Comparison of ENCODE assay signal across 1 cellular context in genomic region chr19:7629347-7630054, GRCh38.
TF ChIP-seq lines count a peak whose summit lies in the region.

Gene PET100, plus strand, starts transcription at chr19:7629793. Its CDS starts 41 bp downstream, at chr19:7629834.
Gene XAB2, minus strand, starts transcription at chr19:7629545. Its CDS starts 18 bp downstream, at chr19:7629527.

TF ChIP-seq in K562, 482 proteins besides CTCF, POLR2A, EP300 and RAD21 (continued from another document and continues in another):
- peak; percentile 62 for TF ChIP-seq ARID4B (CRISPR knock-in tag; IDR thresholded peaks at IDR 0.05)
- TF ChIP-seq ZNF740 (CRISPR knock-in tag; IDR thresholded peaks at IDR 0.05) = no peak
- TF ChIP-seq ZNF740 (tag; IDR thresholded peaks at IDR 0.05) = peak in 1 of 2 experiments; percentile 67; a peak in 1 of 4 replicates
- peak; percentile 59 for TF ChIP-seq POLR2AphosphoS5 (IDR thresholded peaks at IDR 0.05; ENCODE audit: control insufficient read depth, insufficient read depth, low read depth, low read length)
- TF ChIP-seq CXXC5 (CRISPR knock-in tag; IDR thresholded peaks at IDR 0.05) = peak; percentile 100
- TF ChIP-seq MEF2D (tag; conservative IDR thresholded peaks at IDR 0.05; ENCODE audit: low read depth) = no peak
- peak; percentile 2 to 25; a peak in 2 of 4 replicates for TF ChIP-seq MAZ (CRISPR knock-in tag; conservative IDR thresholded peaks at IDR 0.05 in 1 of 2, IDR thresholded peaks at IDR 0.05 in 1 of 2)
- peak; percentile 98 for TF ChIP-seq SIN3B (IDR thresholded peaks at IDR 0.05; ENCODE audit: low read depth)
- TF ChIP-seq ZNF764 (CRISPR knock-in tag; IDR thresholded peaks at IDR 0.05; ENCODE audit: low read depth) = no peak
- no peak for TF ChIP-seq PREB (CRISPR knock-in tag; IDR thresholded peaks at IDR 0.05)
- TF ChIP-seq CTBP1 (IDR thresholded peaks at IDR 0.05; ENCODE audit: borderline replicate concordance) = peak; percentile 27; the same call in 1 of the 2 replicates
- peak; percentile 71 to 78 for TF ChIP-seq NRF1 (conservative IDR thresholded peaks at IDR 0.05 in 1 of 2, IDR thresholded peaks at IDR 0.05 in 1 of 2)
- peak; percentile 97 for TF ChIP-seq FOS (IDR thresholded peaks at IDR 0.05; ENCODE audit: extremely low read depth, insufficient read length)
- no peak for TF ChIP-seq ZNF143 (CRISPR knock-in tag; IDR thresholded peaks at IDR 0.05)
- 0 out of 2 replicates have a peak, but pooled peaks have one; percentile 35 for TF ChIP-seq ZBTB2 (IDR thresholded peaks at IDR 0.05)
- TF ChIP-seq CEBPG (CRISPR knock-in tag; IDR thresholded peaks at IDR 0.05) = no peak
- peak in 1 of 2 experiments; percentile 75; a peak in 1 of 4 replicates for TF ChIP-seq CEBPG (tag; conservative IDR thresholded peaks at IDR 0.05 in 1 of 2, IDR thresholded peaks at IDR 0.05 in 1 of 2)
- peak; percentile 41; the same call in 1 of the 2 replicates for TF ChIP-seq RB1 (IDR thresholded peaks at IDR 0.05; ENCODE audit: low read depth)
- peak; percentile 58 for TF ChIP-seq TAF9B (IDR thresholded peaks at IDR 0.05; ENCODE audit: partially characterized antibody)
- TF ChIP-seq ZHX1 (conservative IDR thresholded peaks at IDR 0.05; ENCODE audit: low read length) = 0 out of 2 replicates have a peak, but pooled peaks have one; percentile 37
- TF ChIP-seq CHD2 (IDR thresholded peaks at IDR 0.05; ENCODE audit: low read depth, low read length) = peak; percentile 82
- TF ChIP-seq JUND (IDR thresholded peaks at IDR 0.05; ENCODE audit: borderline replicate concordance, low read depth, low read length) = peak; percentile 66; the same call in 1 of the 2 replicates
- TF ChIP-seq JUND (tag; IDR thresholded peaks at IDR 0.05; ENCODE audit: borderline replicate concordance, low read depth, low read length) = no peak; the same call in 2 of the 3 replicates
- TF ChIP-seq FOXA3 (CRISPR knock-in tag; conservative IDR thresholded peaks at IDR 0.05 in 1 of 2, IDR thresholded peaks at IDR 0.05 in 1 of 2) = peak; percentile 67 to 87
- TF ChIP-seq ZFX (CRISPR knock-in tag; IDR thresholded peaks at IDR 0.05) = peak; percentile 94
- no peak; the same call in 1 of the 2 replicates for TF ChIP-seq MAX (CRISPR knock-in tag; IDR thresholded peaks at IDR 0.05)
- TF ChIP-seq KDM5B (IDR thresholded peaks at IDR 0.05; ENCODE audit: insufficient replicate concordance, low read depth, low read length) = peak; percentile 48
- TF ChIP-seq SMAD1 (IDR thresholded peaks at IDR 0.05; ENCODE audit: low read depth, low read length, partially characterized antibody) = peak; percentile 25
- peak; percentile 85 for TF ChIP-seq NEUROD1 (IDR thresholded peaks at IDR 0.05; ENCODE audit: borderline replicate concordance, low read depth, low read length, partially characterized antibody)
- TF ChIP-seq TBL1XR1 (IDR thresholded peaks at IDR 0.05; ENCODE audit: low read length in 2 of 2) = peak; percentile 61 to 72; a peak in 2 of 4 replicates
- TF ChIP-seq ZBTB12 (CRISPR knock-in tag; IDR thresholded peaks at IDR 0.05) = peak; percentile 97
- TF ChIP-seq E2F8 (IDR thresholded peaks at IDR 0.05; ENCODE audit: low read depth, partially characterized antibody) = peak; percentile 97
- no peak for TF ChIP-seq ZNF444 (CRISPR knock-in tag; IDR thresholded peaks at IDR 0.05)
- TF ChIP-seq ZKSCAN1 (IDR thresholded peaks at IDR 0.05; ENCODE audit: low read depth, low read length) = peak; percentile 21; the same call in 1 of the 2 replicates
- TF ChIP-seq AFF1 (IDR thresholded peaks at IDR 0.05; ENCODE audit: low read depth in 1 of 2, partially characterized antibody in 2 of 2) = peak in 1 of 2 experiments; percentile 80
- TF ChIP-seq ZBTB43 (CRISPR knock-in tag; IDR thresholded peaks at IDR 0.05) = no peak
- TF ChIP-seq FOXK2 (conservative IDR thresholded peaks at IDR 0.05 in 1 of 2, IDR thresholded peaks at IDR 0.05 in 1 of 2; ENCODE audit: low read depth in 2 of 2) = peak; percentile 99 to 100
